In the genomic region with DNA sequence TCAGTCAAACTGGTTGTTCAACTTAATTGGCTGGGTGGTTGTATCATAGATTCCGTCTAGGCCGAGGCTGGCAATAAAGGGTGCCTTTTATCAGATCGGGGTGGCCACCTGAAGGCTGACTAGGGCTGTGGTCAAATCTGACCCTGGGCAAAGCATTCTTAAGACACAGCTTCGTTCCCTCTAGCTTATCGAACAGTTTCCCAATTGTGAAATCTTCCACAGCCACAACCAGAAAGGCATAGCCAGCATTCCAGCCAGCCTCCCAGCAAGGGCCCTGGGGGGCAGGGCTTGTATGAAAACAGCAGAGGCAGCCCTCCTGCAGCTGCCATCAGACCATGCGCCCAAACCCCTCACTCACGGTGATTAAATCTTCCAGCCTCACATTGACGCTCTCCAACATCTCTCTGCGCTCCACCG, we compare ENCODE assay signal across 16 cellular contexts. TPM values are rescaled to one million over a fixed set of nuclear protein-coding genes. Genes with fewer than 3 reads are reported as not detected.
DNase-seq lines count a peak whose midpoint lies in the region; ATAC-seq and TF ChIP-seq lines count a peak whose summit lies in the region.
"Had no signal": no experiment of that assay in that cellular context is flagged by ENCODE, and none has a peak within 500 bp of the region (broad histone marks: within the 10 kb centered on the region; RNA-seq: fewer than 3 reads in every experiment).

No MANE protein-coding gene starts in this region.

- POLR2A ChIA-PET in GM10248 (lab: Yijun Ruan, JAX): no interaction called here

- H3K27me3 ChIP-seq in GM23338 (ENCODE audit: insufficient read depth) (no peaks in the 10 kb centered on the region), upper lobe of right lung (no peaks in the 10 kb centered on the region)

- no peak overlapping the region for H3K4me3 Mint-ChIP-seq in GM23338

- no peaks in the 10 kb centered on the region for H3K79me2 ChIP-seq in GM23338 (replicated peaks; ENCODE audit: insufficient read depth)

- H3K36me3 ChIP-seq in GM23338 (ENCODE audit: insufficient read depth): no peaks in the 10 kb centered on the region
- H3K36me3 ChIP-seq in upper lobe of right lung: no peaks in the 10 kb centered on the region

- H3F3A ChIP-seq in GM23338 (replicated peaks; ENCODE audit: low read depth): no peaks in the 10 kb centered on the region

- peaks cover 4% of the 10 kb centered on the region for H3K27me3 Mint-ChIP-seq in GM23338 (ENCODE audit: insufficient read depth, low read depth, poor library complexity)

- CTCF ChIA-PET in GM10248 (lab: Yijun Ruan, JAX): interaction anchor here (0.9 to 2.0 kb wide), 2 partner anchors 17 to 852 kb away, joined by 3 to 8 read pairs; no protein-coding TSS in a partner anchor

- 0 out of 2 replicates have a peak overlapping the region, but pooled peaks have one; percentile 73 for H3K27ac Mint-ChIP-seq in GM23338

- in situ Hi-C loops in ACHN (cut with HindIII; ENCODE audit: low pct_ligation_motif_present, low pct_unique_long_range_greater_than_20kb, low sequenced_read_pairs): no loop called here

- peak overlapping the region; percentile 81; the same call in 1 of the 2 replicates for H2AFZ ChIP-seq in GM23338

- peaks cover 14% of the 10 kb centered on the region for H3K4me1 ChIP-seq in GM23338 (ENCODE audit: insufficient read depth)
- H3K4me1 ChIP-seq in upper lobe of right lung: peaks cover 7% of the 10 kb centered on the region

- no peaks in the 10 kb centered on the region for H3K9me3 ChIP-seq in upper lobe of right lung

- intact Hi-C loops in upper lobe of right lung (cut with DNase I): no loop called here

- no peaks in the 10 kb centered on the region for H4K20me1 ChIP-seq in GM23338 (replicated peaks; ENCODE audit: insufficient read depth)

- no peak overlapping the region for H3K27ac ChIP-seq in GM23338 (ENCODE audit: low read depth)
- no peak overlapping the region for H3K27ac ChIP-seq in upper lobe of right lung

- peak; percentile 64 for DNase-seq in ACHN
- DNase-seq in GM23338 (ENCODE audit: low spot score): peak; percentile 35
- DNase-seq in amniotic epithelial cell (ENCODE audit: low read depth): peak; percentile 65
- peak; percentile 8 for DNase-seq in kidney glomerular epithelial cell (lab: John Stamatoyannopoulos, UW)
- no peak for DNase-seq in activated CD4-positive, alpha-beta T cell treated with anti-CD3 and anti-CD28 coated beads, Interleukin-2, amount 50 U/mL, for 48 hours
- DNase-seq in upper lobe of right lung: no peak
- no peak for DNase-seq in GM10248 (ENCODE audit: extremely low spot score)
- DNase-seq: dorsolateral prefrontal cortex, HCEC 1CT, NCI-H146, NCI-H526 treated with DMSO at 0.1 percent for 48 hours, posterior cingulate gyrus had no signal

- ATAC-seq in GM23338 (peak; percentile 65), upper lobe of right lung (no peak), GM21717 (IDR thresholded peaks at IDR 0.05; ENCODE audit: unreplicated experiment) (no peak)
- ATAC-seq: K562 had no signal

- no peak for TF ChIP-seq CTCF in GM23338 (conservative IDR thresholded peaks at IDR 0.05; ENCODE audit: low read depth in 2 of 2)
- no peak for TF ChIP-seq CTCF in upper lobe of right lung (IDR thresholded peaks at IDR 0.05)
- no peak for TF ChIP-seq CTCF in GM10248 (IDR thresholded peaks at IDR 0.05; ENCODE audit: control extremely low read depth, extremely low read depth, low read depth, missing control alignments)

- H3K9me2 ChIP-seq in GM23338 (ENCODE audit: insufficient read depth): no peaks in the 10 kb centered on the region

- H3K4me1 Mint-ChIP-seq in GM23338: peaks cover 29% of the 10 kb centered on the region

- no peak overlapping the region for H3K4me3 ChIP-seq in GM23338
- H3K4me3 ChIP-seq in upper lobe of right lung: no peak overlapping the region
- H3K4me3 ChIP-seq: K562 had no signal

- H3K9me3 Mint-ChIP-seq in GM23338: no peaks in the 10 kb centered on the region

- H3K36me3 Mint-ChIP-seq in GM23338 (ENCODE audit: low read depth): no peaks in the 10 kb centered on the region

- H3K4me2 ChIP-seq in GM23338: no peak overlapping the region

TF ChIP-seq in GM23338, 12 proteins besides CTCF, POLR2A, EP300 and RAD21 (continues in another document):
- TF ChIP-seq JUNB (IDR thresholded peaks at IDR 0.05; ENCODE audit: unreplicated experiment) (no peak), CREB1 (CRISPR knock-in tag; IDR thresholded peaks at IDR 0.05; ENCODE audit: low read depth) (no peak), POLR2AphosphoS5 (IDR thresholded peaks at IDR 0.05; ENCODE audit: low read depth) (no peak), NANOG (IDR thresholded peaks at IDR 0.05; ENCODE audit: borderline replicate concordance) (no peak), ZNF331 (CRISPR knock-in tag; IDR thresholded peaks at IDR 0.05; ENCODE audit: low read depth) (no peak), EZH2 (IDR thresholded peaks at IDR 0.05; ENCODE audit: low read depth, unreplicated experiment) (no peak), ZNF114 (CRISPR knock-in tag; IDR thresholded peaks at IDR 0.05) (no peak), STAT1 (IDR thresholded peaks at IDR 0.05; ENCODE audit: unreplicated experiment) (no peak), EZH2phosphoT487 (IDR thresholded peaks at IDR 0.05; ENCODE audit: unreplicated experiment) (no peak)
- TF ChIP-seq, protein P1, sequence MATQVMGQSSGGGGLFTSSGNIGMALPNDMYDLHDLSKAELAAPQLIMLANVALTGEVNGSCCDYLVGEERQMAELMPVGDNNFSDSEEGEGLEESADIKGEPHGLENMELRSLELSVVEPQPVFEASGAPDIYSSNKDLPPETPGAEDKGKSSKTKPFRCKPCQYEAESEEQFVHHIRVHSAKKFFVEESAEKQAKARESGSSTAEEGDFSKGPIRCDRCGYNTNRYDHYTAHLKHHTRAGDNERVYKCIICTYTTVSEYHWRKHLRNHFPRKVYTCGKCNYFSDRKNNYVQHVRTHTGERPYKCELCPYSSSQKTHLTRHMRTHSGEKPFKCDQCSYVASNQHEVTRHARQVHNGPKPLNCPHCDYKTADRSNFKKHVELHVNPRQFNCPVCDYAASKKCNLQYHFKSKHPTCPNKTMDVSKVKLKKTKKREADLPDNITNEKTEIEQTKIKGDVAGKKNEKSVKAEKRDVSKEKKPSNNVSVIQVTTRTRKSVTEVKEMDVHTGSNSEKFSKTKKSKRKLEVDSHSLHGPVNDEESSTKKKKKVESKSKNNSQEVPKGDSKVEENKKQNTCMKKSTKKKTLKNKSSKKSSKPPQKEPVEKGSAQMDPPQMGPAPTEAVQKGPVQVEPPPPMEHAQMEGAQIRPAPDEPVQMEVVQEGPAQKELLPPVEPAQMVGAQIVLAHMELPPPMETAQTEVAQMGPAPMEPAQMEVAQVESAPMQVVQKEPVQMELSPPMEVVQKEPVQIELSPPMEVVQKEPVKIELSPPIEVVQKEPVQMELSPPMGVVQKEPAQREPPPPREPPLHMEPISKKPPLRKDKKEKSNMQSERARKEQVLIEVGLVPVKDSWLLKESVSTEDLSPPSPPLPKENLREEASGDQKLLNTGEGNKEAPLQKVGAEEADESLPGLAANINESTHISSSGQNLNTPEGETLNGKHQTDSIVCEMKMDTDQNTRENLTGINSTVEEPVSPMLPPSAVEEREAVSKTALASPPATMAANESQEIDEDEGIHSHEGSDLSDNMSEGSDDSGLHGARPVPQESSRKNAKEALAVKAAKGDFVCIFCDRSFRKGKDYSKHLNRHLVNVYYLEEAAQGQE (IDR thresholded peaks at IDR 0.05; ENCODE audit: unreplicated experiment): no peak
- TF ChIP-seq, protein P2, sequence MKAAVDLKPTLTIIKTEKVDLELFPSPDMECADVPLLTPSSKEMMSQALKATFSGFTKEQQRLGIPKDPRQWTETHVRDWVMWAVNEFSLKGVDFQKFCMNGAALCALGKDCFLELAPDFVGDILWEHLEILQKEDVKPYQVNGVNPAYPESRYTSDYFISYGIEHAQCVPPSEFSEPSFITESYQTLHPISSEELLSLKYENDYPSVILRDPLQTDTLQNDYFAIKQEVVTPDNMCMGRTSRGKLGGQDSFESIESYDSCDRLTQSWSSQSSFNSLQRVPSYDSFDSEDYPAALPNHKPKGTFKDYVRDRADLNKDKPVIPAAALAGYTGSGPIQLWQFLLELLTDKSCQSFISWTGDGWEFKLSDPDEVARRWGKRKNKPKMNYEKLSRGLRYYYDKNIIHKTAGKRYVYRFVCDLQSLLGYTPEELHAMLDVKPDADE (IDR thresholded peaks at IDR 0.05): no peak

RNA-seq across cellular contexts. Expression of a gene that starts 42.5 kb away (rescaled TPM):
- 0.08 TPM in 1 of 2 replicates, not detected in the other for total RNA-seq in GM23338 (2014; rRNA removed; shearing (Covaris generic))
- 0.14 and 0.89 TPM in 2 replicates for polyA plus RNA-seq in GM23338 (2016; fragmentation: Nextera tagmentation; extraction: Ambion mirVana)
- 9.6 TPM for total RNA-seq in upper lobe of right lung
- total RNA-seq: Daoy, dorsolateral prefrontal cortex, frontal cortex, K562 had no signal
- polyA plus RNA-seq: K562 had no signal

RNA-seq across cellular contexts. Expression of a gene that starts 42.7 kb away (rescaled TPM):
- 0.35 and 1.3 TPM in 2 replicates for total RNA-seq in GM23338 (2014; rRNA removed; shearing (Covaris generic))
- polyA plus RNA-seq in GM23338 (2016; fragmentation: Nextera tagmentation; extraction: Ambion mirVana): 0.10 and 0.50 TPM in 2 replicates
- 2.4 TPM for total RNA-seq in upper lobe of right lung
- total RNA-seq: K562 had no signal

RNA-seq across cellular contexts. Expression of a gene that starts 54.2 kb away (rescaled TPM):
- 0.70 and 1.4 TPM in 2 replicates for total RNA-seq in GM23338 (2014; rRNA removed; shearing (Covaris generic))
- 2.1 and 2.6 TPM in 2 replicates for polyA plus RNA-seq in GM23338 (2016; fragmentation: Nextera tagmentation; extraction: Ambion mirVana)
- total RNA-seq in upper lobe of right lung: 0.81 TPM
- total RNA-seq: Daoy, K562 had no signal

Comparison
In these comparisons a context has a peak if more than half of its experiments do, and no peak if none do; other contexts are left out.
1. DNase-seq: peak in ACHN (single experiment), GM23338 (single experiment), amniotic epithelial cell (single experiment) and kidney glomerular epithelial cell (single experiment); none in activated CD4-positive, alpha-beta T cell treated with anti-CD3 and anti-CD28 coated beads, Interleukin-2, amount 50 U/mL, for 48 hours (0 of 2), upper lobe of right lung (single experiment) and GM10248 (single experiment).